15 cellular contexts compared by ENCODE assay signal in the genomic region with DNA sequence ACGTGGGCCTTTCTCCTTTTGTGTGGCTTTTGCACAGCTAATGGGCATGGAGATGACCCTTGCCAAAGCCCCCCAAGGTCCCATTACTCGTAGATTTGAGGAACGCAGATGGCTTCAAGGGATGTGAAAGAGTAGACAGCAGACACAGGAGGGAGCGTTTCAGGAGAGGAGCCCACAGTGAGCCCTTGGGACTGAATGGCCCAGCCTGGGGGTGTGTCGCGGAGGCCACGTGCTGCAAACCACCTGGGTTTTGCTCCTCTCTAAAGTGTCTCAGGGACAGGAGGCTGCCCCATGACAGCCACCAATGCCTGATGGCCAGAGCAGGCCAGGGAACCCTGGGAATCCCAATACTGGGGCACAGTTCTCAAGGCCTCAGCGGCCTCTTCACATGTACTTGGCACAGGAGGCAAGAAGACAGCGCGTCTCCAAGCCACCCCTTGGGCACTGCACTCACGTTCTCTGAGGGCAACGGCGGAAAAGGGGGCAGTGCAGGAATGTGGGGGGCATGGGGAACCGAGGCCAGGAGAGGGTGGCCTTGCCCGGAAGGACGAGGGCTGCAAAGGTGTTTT.
DNase-seq lines count a peak whose midpoint lies in the region; ATAC-seq lines count a peak whose summit lies in the region.
"Had no signal": no experiment of that assay in that cellular context is flagged by ENCODE, and none has a peak within 500 bp of the region (broad histone marks: within the 10 kb centered on the region; RNA-seq: fewer than 3 reads in every experiment).

No MANE protein-coding gene starts in this region.

- H3K27me3 Mint-ChIP-seq in stimulated activated naive B cell treated with anti-CD40 and anti-IgM and Interleukin-4, amounts not matched to agents 10 μg/mL and 1 μg/mL and 100 μg/mL, for 72 hours: peaks cover 28 to 52% of the 10 kb centered on the region in 2 donors

- H3K27me3 ChIP-seq in HUES6 (ENCODE audit: control insufficient read depth, insufficient read depth, low read length) (no peaks in the 10 kb centered on the region), HAP-1 (ENCODE audit: low read depth) (0 out of 2 replicates have a peak, but pooled peaks cover 3% of the 10 kb centered on the region)
- H3K27me3 ChIP-seq: MG63 had no signal

- ATAC-seq in left lobe of liver (no peak), GM21737 (IDR thresholded peaks at IDR 0.05; ENCODE audit: unreplicated experiment) (no peak)
- no peak for ATAC-seq in stimulated activated naive B cell treated with anti-CD40 and anti-IgM and Interleukin-4, amounts not matched to agents 10 μg/mL and 1 μg/mL and 100 μg/mL, for 72 hours (replicated peaks)
- ATAC-seq: HCT116, Right ventricle myocardium inferior had no signal

- no peak overlapping the region for H3K9ac ChIP-seq in HUES6 (ENCODE audit: low read length)
- H3K9ac ChIP-seq: KMS-11, SK-N-SH had no signal

- no peaks in the 10 kb centered on the region for H3K36me3 Mint-ChIP-seq in stimulated activated naive B cell treated with anti-CD40 and anti-IgM and Interleukin-4, amounts not matched to agents 10 μg/mL and 1 μg/mL and 100 μg/mL, for 72 hours

- H3K4me3 ChIP-seq in HUES6 (ENCODE audit: low read depth, low read length) (no peak overlapping the region; the same call in 1 of the 2 replicates), HAP-1 (no peak overlapping the region)
- H3K4me3 ChIP-seq: MG63 had no signal

- H3K9me3 Mint-ChIP-seq in stimulated activated naive B cell treated with anti-CD40 and anti-IgM and Interleukin-4, amounts not matched to agents 10 μg/mL and 1 μg/mL and 100 μg/mL, for 72 hours: peaks cover 0 to 3% of the 10 kb centered on the region in 2 donors

- H3K4me3 Mint-ChIP-seq in stimulated activated naive B cell treated with anti-CD40 and anti-IgM and Interleukin-4, amounts not matched to agents 10 μg/mL and 1 μg/mL and 100 μg/mL, for 72 hours: no peak overlapping the region

- peaks cover 11 to 14% of the 10 kb centered on the region in 2 donors for H3K4me1 Mint-ChIP-seq in stimulated activated naive B cell treated with anti-CD40 and anti-IgM and Interleukin-4, amounts not matched to agents 10 μg/mL and 1 μg/mL and 100 μg/mL, for 72 hours

- H3K27ac ChIP-seq in HUES6 (ENCODE audit: low read depth, low read length) (peak overlapping the region; percentile 87; the same call in 1 of the 2 replicates), caudate nucleus (ENCODE audit: low read depth, low read length) (peak overlapping the region; percentile 97)
- H3K27ac ChIP-seq: KMS-11 had no signal

- no peaks in the 10 kb centered on the region for H3K36me3 ChIP-seq in HUES6 (ENCODE audit: control insufficient read depth, insufficient read depth, low read length)
- H3K36me3 ChIP-seq in HAP-1 (replicated peaks): no peaks in the 10 kb centered on the region
- H3K36me3 ChIP-seq: MG63 had no signal

- H3K9me3 ChIP-seq in HUES6 (ENCODE audit: control insufficient read depth, insufficient read depth, low read depth, low read length): no peaks in the 10 kb centered on the region
- H3K9me3 ChIP-seq in HAP-1: no peaks in the 10 kb centered on the region
- H3K9me3 ChIP-seq: MG63, SK-N-SH had no signal

- H3K27ac Mint-ChIP-seq in stimulated activated naive B cell treated with anti-CD40 and anti-IgM and Interleukin-4, amounts not matched to agents 10 μg/mL and 1 μg/mL and 100 μg/mL, for 72 hours: peak overlapping the region; percentile 20

- no peak for DNase-seq in caudate nucleus (lab: John Stamatoyannopoulos, UW)
- DNase-seq in left lobe of liver (ENCODE audit: low spot score): peak; percentile 34
- no peak for DNase-seq in stimulated activated naive B cell treated with anti-CD40 and anti-IgM and Interleukin-4, amounts not matched to agents 10 μg/mL and 1 μg/mL and 100 μg/mL, for 72 hours
- no peak for DNase-seq in HAP-1 (ENCODE audit: low spot score in 2 of 2)
- no peak for DNase-seq in Ammon's horn (ENCODE audit: low spot score)
- DNase-seq: MG63, NCI-H1092 treated with DMSO at 0.1 percent for 48 hours, NCI-H187, NCI-H2171, SK-N-SH had no signal

- H3K4me1 ChIP-seq in HUES6 (ENCODE audit: control insufficient read depth, insufficient read depth, low read length) (peaks cover 23% of the 10 kb centered on the region; the same call in 1 of the 2 replicates), HAP-1 (no peaks in the 10 kb centered on the region)

- in situ Hi-C loops in HAP-1 (cut with MboI; ENCODE audit: low sequenced_read_pairs): no loop called here
